ENCODE assay signal across 25 cellular contexts in the genomic region with DNA sequence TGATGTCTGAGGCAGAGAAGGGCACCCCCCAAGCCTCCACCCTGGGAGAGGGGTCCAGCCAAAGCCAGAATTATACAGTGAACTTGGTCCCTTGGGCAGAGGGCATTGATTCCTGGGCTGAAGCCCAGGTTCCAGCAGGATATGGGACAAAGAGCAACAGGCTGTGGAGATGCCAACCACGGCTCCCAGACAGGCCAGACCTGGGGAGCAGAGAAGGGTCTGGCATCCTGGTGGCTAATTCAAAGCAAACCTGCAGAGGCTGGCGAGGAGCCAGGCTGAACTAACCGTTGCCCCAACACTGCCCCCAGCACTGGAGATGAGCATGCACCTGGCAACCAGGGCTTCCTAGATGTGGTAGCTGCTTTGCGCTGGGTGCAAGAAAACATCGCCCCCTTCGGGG. TPM values are rescaled to one million over a fixed set of nuclear protein-coding genes. Genes with fewer than 3 reads are reported as not detected.
"Had no signal": no experiment of that assay in that cellular context is flagged by ENCODE, and none has a peak within 500 bp of the region (broad histone marks: within the 10 kb centered on the region; RNA-seq: fewer than 3 reads in every experiment).

No MANE protein-coding gene starts in this region.

- H3K36me3 ChIP-seq: adrenal gland, cardiac muscle cell, spleen, suprapubic skin, tibial artery had no signal

- H3K27me3 ChIP-seq: adrenal gland, cardiac muscle cell, gastrocnemius medialis, suprapubic skin had no signal

- H3K27ac ChIP-seq: adrenal gland, cardiac muscle cell, coronary artery, gastrocnemius medialis, spleen, suprapubic skin, tibial artery had no signal

- H3K4me1 ChIP-seq: tibial artery had no signal

- H3K4me3 ChIP-seq: adrenal gland, cardiac muscle cell, coronary artery, gastrocnemius medialis, spleen, suprapubic skin, tibial artery had no signal

- H3K9me3 ChIP-seq: adrenal gland, gastrocnemius medialis, spleen, suprapubic skin, tibial artery had no signal

- ATAC-seq: effector memory CD8-positive, alpha-beta T cell; gastrocnemius medialis; naive thymus-derived CD8-positive, alpha-beta T cell; right cardiac atrium had no signal

- DNase-seq: activated CD4-positive, alpha-beta memory T cell treated with anti-CD3 and anti-CD28 coated beads for 36 hours; activated CD4-positive, alpha-beta T cell treated with anti-CD3 and anti-CD28 coated beads, Interleukin-2, amount 10 ng/mL, durations not matched to agents 24 days and 14 days; activated CD4-positive, CD25-positive, alpha-beta regulatory T cell treated with anti-CD3 and anti-CD28 coated beads, Interleukin-2, amount 50 U/mL, for 72 hours; activated CD8-positive, alpha-beta memory T cell treated with anti-CD3 and anti-CD28 coated beads, Interleukin-2, amount 50 U/mL, for 4 hours; activated effector memory CD4-positive, alpha-beta T cell treated with anti-CD3 and anti-CD28 coated beads, Interleukin-2, amount 50 U/mL, for 16 hours; activated naive CD4-positive, alpha-beta T cell treated with anti-CD3 and anti-CD28 coated beads for 36 hours; activated naive CD8-positive, alpha-beta T cell treated with anti-CD3 and anti-CD28 coated beads for 36 hours; activated T-cell treated with anti-CD3 and anti-CD28 coated beads, Interleukin-2, amount 50 U/mL, for 1 hour; adrenal gland; aorta; effector memory CD8-positive, alpha-beta T cell; erythroblast; gastrocnemius medialis; glutamatergic neuron; midbrain; naive thymus-derived CD8-positive, alpha-beta T cell; occipital lobe; spleen; stimulated activated naive CD4-positive, alpha-beta T cell; tibial artery had no signal

RNA-seq across cellular contexts. Expression of a gene that starts 3.0 kb away (rescaled TPM):
- total RNA-seq: pulmonary artery endothelial cell had no signal
